Comparison of ENCODE assay signal across 1 cellular context in genomic region chr20:32439132-32439829, GRCh38.
TF ChIP-seq lines count a peak whose summit lies in the region.

No MANE protein-coding gene starts in this region.

TF ChIP-seq in K562, 482 proteins besides CTCF, POLR2A, EP300 and RAD21 (continued from another document):
- TF ChIP-seq HDAC1 (IDR thresholded peaks at IDR 0.05) = no peak
- no peak for TF ChIP-seq RBM15 (IDR thresholded peaks at IDR 0.05; ENCODE audit: insufficient read depth, low read length)
- TF ChIP-seq ZSCAN29 (IDR thresholded peaks at IDR 0.05) = no peak
- no peak for TF ChIP-seq CREBBP (IDR thresholded peaks at IDR 0.05; ENCODE audit: low read depth, low read length)
- TF ChIP-seq, protein P1, sequence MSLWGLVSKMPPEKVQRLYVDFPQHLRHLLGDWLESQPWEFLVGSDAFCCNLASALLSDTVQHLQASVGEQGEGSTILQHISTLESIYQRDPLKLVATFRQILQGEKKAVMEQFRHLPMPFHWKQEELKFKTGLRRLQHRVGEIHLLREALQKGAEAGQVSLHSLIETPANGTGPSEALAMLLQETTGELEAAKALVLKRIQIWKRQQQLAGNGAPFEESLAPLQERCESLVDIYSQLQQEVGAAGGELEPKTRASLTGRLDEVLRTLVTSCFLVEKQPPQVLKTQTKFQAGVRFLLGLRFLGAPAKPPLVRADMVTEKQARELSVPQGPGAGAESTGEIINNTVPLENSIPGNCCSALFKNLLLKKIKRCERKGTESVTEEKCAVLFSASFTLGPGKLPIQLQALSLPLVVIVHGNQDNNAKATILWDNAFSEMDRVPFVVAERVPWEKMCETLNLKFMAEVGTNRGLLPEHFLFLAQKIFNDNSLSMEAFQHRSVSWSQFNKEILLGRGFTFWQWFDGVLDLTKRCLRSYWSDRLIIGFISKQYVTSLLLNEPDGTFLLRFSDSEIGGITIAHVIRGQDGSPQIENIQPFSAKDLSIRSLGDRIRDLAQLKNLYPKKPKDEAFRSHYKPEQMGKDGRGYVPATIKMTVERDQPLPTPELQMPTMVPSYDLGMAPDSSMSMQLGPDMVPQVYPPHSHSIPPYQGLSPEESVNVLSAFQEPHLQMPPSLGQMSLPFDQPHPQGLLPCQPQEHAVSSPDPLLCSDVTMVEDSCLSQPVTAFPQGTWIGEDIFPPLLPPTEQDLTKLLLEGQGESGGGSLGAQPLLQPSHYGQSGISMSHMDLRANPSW (CRISPR knock-in tag; IDR thresholded peaks at IDR 0.05) = no peak
- TF ChIP-seq MAFF (IDR thresholded peaks at IDR 0.05; ENCODE audit: low read length) = 0 out of 2 replicates have a peak, but pooled peaks have one; percentile 16
- TF ChIP-seq ZNF212 (CRISPR knock-in tag; IDR thresholded peaks at IDR 0.05) = no peak
- no peak for TF ChIP-seq ZNF395 (CRISPR knock-in tag; IDR thresholded peaks at IDR 0.05)
- TF ChIP-seq ZBTB17 (CRISPR knock-in tag; IDR thresholded peaks at IDR 0.05) = no peak
- no peak for TF ChIP-seq CXXC5 (CRISPR knock-in tag; IDR thresholded peaks at IDR 0.05)
- no peak for TF ChIP-seq PURB (CRISPR knock-in tag; IDR thresholded peaks at IDR 0.05; ENCODE audit: low read depth)
- no peak for TF ChIP-seq BRCA1 (IDR thresholded peaks at IDR 0.05)
- 0 out of 2 replicates have a peak, but pooled peaks have one; percentile 37 for TF ChIP-seq BRCA1 (CRISPR knock-in tag; IDR thresholded peaks at IDR 0.05)
- no peak for TF ChIP-seq PTRF (tag; IDR thresholded peaks at IDR 0.05)
- TF ChIP-seq ZNF316 (IDR thresholded peaks at IDR 0.05) = peak; percentile 44; the same call in 1 of the 2 replicates
- TF ChIP-seq, protein P2, sequence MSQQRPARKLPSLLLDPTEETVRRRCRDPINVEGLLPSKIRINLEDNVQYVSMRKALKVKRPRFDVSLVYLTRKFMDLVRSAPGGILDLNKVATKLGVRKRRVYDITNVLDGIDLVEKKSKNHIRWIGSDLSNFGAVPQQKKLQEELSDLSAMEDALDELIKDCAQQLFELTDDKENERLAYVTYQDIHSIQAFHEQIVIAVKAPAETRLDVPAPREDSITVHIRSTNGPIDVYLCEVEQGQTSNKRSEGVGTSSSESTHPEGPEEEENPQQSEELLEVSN (IDR thresholded peaks at IDR 0.05; ENCODE audit: borderline replicate concordance in 1 of 2, extremely low read depth in 1 of 2, insufficient read depth in 1 of 2, insufficient read length in 1 of 2, low read depth in 1 of 2, low read length in 1 of 2, poor library complexity in 1 of 2, severe bottlenecking in 1 of 2) = no peak
- TF ChIP-seq TAF15 (IDR thresholded peaks at IDR 0.05; ENCODE audit: low read depth, low read length) = no peak
- no peak for TF ChIP-seq L3MBTL2 (IDR thresholded peaks at IDR 0.05)
- no peak for TF ChIP-seq FOXA1 (IDR thresholded peaks at IDR 0.05; ENCODE audit: borderline replicate concordance)
- TF ChIP-seq CSDE1 (IDR thresholded peaks at IDR 0.05) = no peak
- no peak for TF ChIP-seq SRSF1 (IDR thresholded peaks at IDR 0.05; ENCODE audit: low read depth, low read length)
- TF ChIP-seq ZBED1 (IDR thresholded peaks at IDR 0.05) = no peak
- peak; percentile 46; the same call in 1 of the 2 replicates for TF ChIP-seq MAFK (IDR thresholded peaks at IDR 0.05; ENCODE audit: low read length)
- no peak for TF ChIP-seq NCOA6 (IDR thresholded peaks at IDR 0.05)
- TF ChIP-seq TFAM (CRISPR knock-in tag; conservative IDR thresholded peaks at IDR 0.05) = no peak
- TF ChIP-seq HMBOX1 (IDR thresholded peaks at IDR 0.05) = peak; percentile 60; the same call in 1 of the 2 replicates
- TF ChIP-seq C11orf30 (IDR thresholded peaks at IDR 0.05; ENCODE audit: low read depth) = peak; percentile 48; the same call in 1 of the 2 replicates
- TF ChIP-seq BCOR (IDR thresholded peaks at IDR 0.05) = no peak
- TF ChIP-seq BRF1 (IDR thresholded peaks at IDR 0.05; ENCODE audit: borderline replicate concordance, extremely low read depth, insufficient read length) = no peak
- TF ChIP-seq ZFP36 (IDR thresholded peaks at IDR 0.05; ENCODE audit: low read depth, low read length, partially characterized antibody) = no peak
- 0 out of 2 replicates have a peak, but pooled peaks have one; percentile 30 for TF ChIP-seq ESRRA (IDR thresholded peaks at IDR 0.05; ENCODE audit: borderline replicate concordance, low read depth)
- TF ChIP-seq ZNF311 (CRISPR knock-in tag; IDR thresholded peaks at IDR 0.05) = no peak
- TF ChIP-seq WHSC1 (IDR thresholded peaks at IDR 0.05; ENCODE audit: low read length) = no peak
- 0 out of 2 replicates have a peak, but pooled peaks have one; percentile 28 for TF ChIP-seq MTA3 (IDR thresholded peaks at IDR 0.05; ENCODE audit: borderline replicate concordance)
- TF ChIP-seq MYC (IDR thresholded peaks at IDR 0.05; ENCODE audit: low read depth, low read length) = no peak
- TF ChIP-seq MYC (CRISPR knock-in tag; IDR thresholded peaks at IDR 0.05; ENCODE audit: borderline replicate concordance, low read depth) = no peak
- no peak for TF ChIP-seq PHTF2 (CRISPR knock-in tag; IDR thresholded peaks at IDR 0.05)
- 0 out of 2 replicates have a peak, but pooled peaks have one; percentile 41 for TF ChIP-seq MAFG (tag; conservative IDR thresholded peaks at IDR 0.05)
- TF ChIP-seq ZBTB7A (IDR thresholded peaks at IDR 0.05; ENCODE audit: borderline replicate concordance, control insufficient read depth, low read depth, low read length) = no peak
- no peak for TF ChIP-seq RB1 (IDR thresholded peaks at IDR 0.05; ENCODE audit: low read depth)
- 0 out of 2 replicates have a peak, but pooled peaks have one; percentile 13 for TF ChIP-seq SMC3 (conservative IDR thresholded peaks at IDR 0.05; ENCODE audit: insufficient read depth, low read depth, low read length)
